In genomic region chr2:197383825-197384224, GRCh38 we compare ENCODE assay signal across 1 cellular context.
TF ChIP-seq lines count a peak whose summit lies in the region.

No MANE protein-coding gene starts in this region.

TF ChIP-seq in K562, 482 proteins besides CTCF, POLR2A, EP300 and RAD21 (continued from another document):
- TF ChIP-seq ZNF280B (CRISPR knock-in tag; IDR thresholded peaks at IDR 0.05) (no peak), HBP1 (CRISPR knock-in tag; IDR thresholded peaks at IDR 0.05) (no peak), KLF13 (tag; IDR thresholded peaks at IDR 0.05; ENCODE audit: borderline replicate concordance, low read depth) (no peak), HMBOX1 (IDR thresholded peaks at IDR 0.05) (no peak), ZNF124 (CRISPR knock-in tag; IDR thresholded peaks at IDR 0.05) (no peak), ZBTB43 (CRISPR knock-in tag; IDR thresholded peaks at IDR 0.05) (no peak), ZSCAN32 (CRISPR knock-in tag; IDR thresholded peaks at IDR 0.05) (no peak), GABPB1 (CRISPR knock-in tag; IDR thresholded peaks at IDR 0.05) (no peak)
